Comparison of ENCODE assay signal across 8 cellular contexts in the genomic region with DNA sequence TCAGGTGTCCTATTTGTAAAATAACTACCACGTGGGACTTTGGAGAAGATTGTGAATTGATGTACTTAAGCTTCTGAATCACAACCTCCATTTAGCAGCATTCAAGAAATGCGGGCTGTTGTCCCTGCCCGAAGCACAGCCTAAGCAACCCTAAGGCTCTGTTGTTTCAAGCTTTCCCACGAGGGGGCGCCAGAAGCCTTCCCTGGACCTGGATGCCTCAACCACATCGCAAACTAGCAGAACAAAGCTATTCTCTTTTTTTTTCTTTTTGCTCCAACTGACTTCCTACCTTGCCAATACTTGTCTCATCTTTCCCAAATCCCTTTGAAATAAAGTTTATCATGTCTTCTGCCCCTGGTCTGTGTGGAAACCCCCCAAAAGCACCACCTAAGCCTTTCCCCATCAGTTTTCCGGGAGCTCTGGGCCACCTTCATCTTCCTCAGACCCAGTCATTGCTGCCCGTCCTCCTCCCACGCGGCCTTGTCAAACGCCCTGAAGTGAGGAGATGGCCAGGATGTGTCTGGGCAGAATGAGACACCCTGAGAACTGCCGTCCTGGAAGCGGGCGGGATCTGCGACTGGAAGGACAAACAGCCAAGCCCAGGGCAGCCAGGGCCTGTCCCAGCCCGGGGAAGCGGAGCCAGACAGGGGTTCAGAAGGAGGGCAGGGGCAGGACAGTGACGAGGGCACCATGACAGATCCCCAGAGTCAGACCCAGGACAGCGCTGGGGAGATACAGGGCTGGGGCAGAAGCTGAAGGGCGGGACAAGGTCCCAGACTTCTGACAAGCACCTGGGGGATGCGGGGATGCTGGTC.
A peak's percentile ranks its signal among the peaks of the same experiment; 100 is the strongest.
DNase-seq lines count a peak whose midpoint lies in the region; ATAC-seq and TF ChIP-seq lines count a peak whose summit lies in the region.

No MANE protein-coding gene starts in this region.

- TF ChIP-seq POLR2A in esophagus muscularis mucosa (IDR thresholded peaks at IDR 0.05; ENCODE audit: low read depth), result no peak

- no peak overlapping the region for H2AFZ ChIP-seq in OCI-LY3 (ENCODE audit: low read depth, low read length)

- intact Hi-C loops in esophagus muscularis mucosa (cut with DNase I), result loop anchor here (2.0 kb wide), 1 partner anchor 138 kb away; no protein-coding TSS in a partner anchor
- intact Hi-C loops in natural killer cell (cut with micrococcal nuclease), result loop anchor here (1.0 kb wide), 2 partner anchors 44 to 137 kb away; no protein-coding TSS in a partner anchor

- H3K79me2 ChIP-seq in OCI-LY3 (ENCODE audit: low read length), result no peaks in the 10 kb centered on the region

- H3K9ac ChIP-seq in OCI-LY3 (ENCODE audit: low read length), result no peak overlapping the region

- H3K27me3 ChIP-seq in OCI-LY3 (ENCODE audit: low read depth, low read length) (peaks cover 24% of the 10 kb centered on the region), esophagus muscularis mucosa (peaks cover 0 to 48% (median 3%) of the 10 kb centered on the region in 4 donors)

- peaks cover 30 to 35% of the 10 kb centered on the region in 2 donors for H3K27me3 Mint-ChIP-seq in natural killer cell (ENCODE audit: low read depth in 2 of 2)
- peaks cover 69% of the 10 kb centered on the region for H3K27me3 Mint-ChIP-seq in stimulated activated memory B cell treated with anti-CD40 and anti-IgM and Interleukin-4, amounts not matched to agents 10 μg/mL and 1 μg/mL and 100 μg/mL, for 72 hours

- TF ChIP-seq CTCF in OCI-LY3 (IDR thresholded peaks at IDR 0.05; ENCODE audit: low read depth, low read length) (peak; percentile 76), esophagus muscularis mucosa (IDR thresholded peaks at IDR 0.05) (peak; percentile 84 to 94 (median 86)), natural killer cell (IDR thresholded peaks at IDR 0.05) (peak; percentile 88)

- WGBS in esophagus muscularis mucosa, result 31% methylated on average over 18 of the region's 21 CpGs

- no peak overlapping the region for H3K4me3 ChIP-seq in OCI-LY3 (ENCODE audit: low read length)
- no peak overlapping the region for H3K4me3 ChIP-seq in esophagus muscularis mucosa

- H3K36me3 Mint-ChIP-seq in natural killer cell, result no peaks in the 10 kb centered on the region
- H3K36me3 Mint-ChIP-seq in stimulated activated memory B cell treated with anti-CD40 and anti-IgM and Interleukin-4, amounts not matched to agents 10 μg/mL and 1 μg/mL and 100 μg/mL, for 72 hours, result no peaks in the 10 kb centered on the region

- ATAC-seq in natural killer cell (peak; percentile 59 to 91 (median 85)), GM18519 (IDR thresholded peaks at IDR 0.05; ENCODE audit: low FRiP score, unreplicated experiment) (no peak)
- ATAC-seq in stimulated activated memory B cell treated with anti-CD40 and anti-IgM and Interleukin-4, amounts not matched to agents 10 μg/mL and 1 μg/mL and 100 μg/mL, for 72 hours, result peak; percentile 65

- H3K9me3 Mint-ChIP-seq in natural killer cell, result no peaks in the 10 kb centered on the region
- H3K9me3 Mint-ChIP-seq in stimulated activated memory B cell treated with anti-CD40 and anti-IgM and Interleukin-4, amounts not matched to agents 10 μg/mL and 1 μg/mL and 100 μg/mL, for 72 hours, result no peaks in the 10 kb centered on the region

- H3K27ac ChIP-seq in OCI-LY3 (ENCODE audit: low read length) (no peak overlapping the region), esophagus muscularis mucosa (replicated peaks in 1 of 4) (no peak overlapping the region)

- no peak overlapping the region for H3K4me3 Mint-ChIP-seq in natural killer cell
- H3K4me3 Mint-ChIP-seq in stimulated activated memory B cell treated with anti-CD40 and anti-IgM and Interleukin-4, amounts not matched to agents 10 μg/mL and 1 μg/mL and 100 μg/mL, for 72 hours, result no peak overlapping the region

- no peak overlapping the region for H3K27ac Mint-ChIP-seq in natural killer cell
- no peak overlapping the region for H3K27ac Mint-ChIP-seq in stimulated activated memory B cell treated with anti-CD40 and anti-IgM and Interleukin-4, amounts not matched to agents 10 μg/mL and 1 μg/mL and 100 μg/mL, for 72 hours

- H3K4me1 Mint-ChIP-seq in natural killer cell, result peaks cover 0 to 5% of the 10 kb centered on the region in 2 donors
- no peaks in the 10 kb centered on the region for H3K4me1 Mint-ChIP-seq in stimulated activated memory B cell treated with anti-CD40 and anti-IgM and Interleukin-4, amounts not matched to agents 10 μg/mL and 1 μg/mL and 100 μg/mL, for 72 hours

- H3K9me3 ChIP-seq in OCI-LY3 (ENCODE audit: insufficient read depth, low read length) (no peaks in the 10 kb centered on the region), esophagus muscularis mucosa (no peaks in the 10 kb centered on the region)

- no peaks in the 10 kb centered on the region for H3K4me1 ChIP-seq in OCI-LY3 (ENCODE audit: low read length)
- H3K4me1 ChIP-seq in esophagus muscularis mucosa, result peaks cover 0 to 5% (median 1%) of the 10 kb centered on the region in 4 donors

- no peak overlapping the region for H3K4me2 ChIP-seq in OCI-LY3 (ENCODE audit: low read length)

- peak; percentile 82 for DNase-seq in DMS 273 (lab: John Stamatoyannopoulos, UW; ENCODE audit: unreplicated experiment)
- peak; percentile 12 for DNase-seq in HS-27A (ENCODE audit: low read depth)
- DNase-seq in activated T-cell treated with anti-CD3 and anti-CD28 coated beads for 24 hours (ENCODE audit: low read depth), result peak; percentile 68
- peak; percentile 96 for DNase-seq in esophagus muscularis mucosa (ENCODE audit: extremely low spot score)
- DNase-seq in natural killer cell, result peak; percentile 74

- H3K36me3 ChIP-seq in OCI-LY3 (replicated peaks; ENCODE audit: low read depth, low read length) (no peaks in the 10 kb centered on the region), esophagus muscularis mucosa (no peaks in the 10 kb centered on the region)

- H4K20me1 ChIP-seq in OCI-LY3 (ENCODE audit: insufficient read depth, low read length), result no peaks in the 10 kb centered on the region

- TF ChIP-seq EP300 in esophagus muscularis mucosa (IDR thresholded peaks at IDR 0.05), result no peak

Comparison
In these comparisons a context has a peak if more than half of its experiments do, and no peak if none do; other contexts are left out.
1. DNase-seq: peak in every context shown above with its lines; median percentile 96 in esophagus muscularis mucosa; 82 in DMS 273; 74 in natural killer cell; 68 in activated T-cell treated with anti-CD3 and anti-CD28 coated beads for 24 hours; 12 in HS-27A.